1 cellular context compared by ENCODE assay signal in the genomic region with DNA sequence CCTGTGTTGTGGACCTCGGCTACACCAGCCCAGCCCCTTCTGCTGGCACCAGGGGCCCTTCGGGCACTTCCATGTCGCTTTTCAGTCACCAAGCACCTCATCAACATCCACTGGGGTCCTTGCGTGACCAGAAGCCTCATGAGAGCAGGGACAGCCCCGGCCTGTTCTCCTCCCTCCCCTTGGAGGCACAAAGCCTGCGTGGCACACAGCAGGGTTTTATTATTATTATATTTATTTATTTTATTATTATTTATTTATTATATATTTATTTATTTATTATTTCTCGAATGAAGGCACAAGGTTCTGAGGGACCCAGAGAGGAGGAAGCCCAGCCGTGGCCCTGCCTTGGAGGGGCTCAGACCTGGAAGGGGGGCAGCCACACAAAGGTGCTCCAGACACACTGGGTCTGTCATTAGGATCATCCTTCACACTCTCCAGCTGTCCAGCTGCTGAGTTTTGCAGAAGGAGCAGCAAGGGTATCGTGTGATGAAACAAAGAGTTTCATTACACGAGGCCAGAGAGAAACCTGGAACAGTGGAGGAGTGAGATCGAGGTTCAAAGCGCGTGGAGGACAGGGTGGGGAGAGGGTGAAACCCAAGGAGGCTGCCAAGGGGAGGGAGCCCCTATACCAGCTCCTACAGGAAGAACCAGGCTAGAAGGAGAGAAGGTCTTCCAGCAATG.
TF ChIP-seq lines count a peak whose summit lies in the region.

No MANE protein-coding gene starts in this region.

TF ChIP-seq in H1, 55 proteins besides CTCF, POLR2A, EP300 and RAD21:
- TF ChIP-seq USF2 (IDR thresholded peaks at IDR 0.05; ENCODE audit: low read length) (no peak), CEBPB (IDR thresholded peaks at IDR 0.05; ENCODE audit: low read depth, low read length) (no peak), JUND (IDR thresholded peaks at IDR 0.05; ENCODE audit: low read length) (no peak), CBX5 (IDR thresholded peaks at IDR 0.05; ENCODE audit: low read depth, low read length) (no peak), RNF2 (IDR thresholded peaks at IDR 0.05; ENCODE audit: borderline replicate concordance, low read depth, low read length, missing control alignments, poor library complexity, severe bottlenecking) (no peak), NRF1 (IDR thresholded peaks at IDR 0.05; ENCODE audit: low read depth, low read length) (no peak), FOSL1 (IDR thresholded peaks at IDR 0.05; ENCODE audit: insufficient read depth, low read depth, low read length) (no peak), RBBP5 (IDR thresholded peaks at IDR 0.05; ENCODE audit: borderline replicate concordance, low read depth, low read length) (no peak), BRCA1 (IDR thresholded peaks at IDR 0.05; ENCODE audit: low read depth, low read length) (no peak), TEAD4 (IDR thresholded peaks at IDR 0.05; ENCODE audit: low read depth, low read length) (no peak), KDM5A (IDR thresholded peaks at IDR 0.05; ENCODE audit: low read length) (no peak), GABPA (IDR thresholded peaks at IDR 0.05; ENCODE audit: borderline replicate concordance, insufficient read depth, low read length) (no peak), CTBP2 (IDR thresholded peaks at IDR 0.05; ENCODE audit: borderline replicate concordance, insufficient read depth, insufficient read length, low read length) (no peak), CREB1 (IDR thresholded peaks at IDR 0.05) (no peak), EGR1 (IDR thresholded peaks at IDR 0.05; ENCODE audit: borderline replicate concordance, low read depth, low read length) (no peak), KDM1A (IDR thresholded peaks at IDR 0.05; ENCODE audit: borderline replicate concordance, low read length) (no peak)
TF ChIP-seq in H1: peak in this region for 0.
